ENCODE assay signal across 8 cellular contexts in genomic region chr5:173887610-173888472, GRCh38. TPM values are rescaled to one million over a fixed set of nuclear protein-coding genes. Genes with fewer than 3 reads are reported as not detected.
A peak's percentile ranks its signal among the peaks of the same experiment; 100 is the strongest.
DNase-seq lines count a peak whose midpoint lies in the region; ATAC-seq, FAIRE-seq and TF ChIP-seq lines count a peak whose summit lies in the region.

TSS of gene CPEB4 (plus strand) at chr5:173888349. CDS start at chr5:173889734, 1,385 bp downstream.

- H3K9ac ChIP-seq in HepG2 (ENCODE audit: insufficient read depth, low read depth, low read length): peak within 1 kb of the TSS; percentile 88

- no peaks in the 10 kb centered on the region for H3K36me3 ChIP-seq in HepG2 (replicated peaks in 1 of 2; ENCODE audit: control insufficient read depth in 1 of 2, insufficient read depth in 2 of 2, low read length in 2 of 2)

- H3K27ac Mint-ChIP-seq in CD14-positive monocyte: peak within 1 kb of the TSS; percentile 96 to 100 (median 99)

- peaks cover 41% of the 10 kb centered on the region for H3K79me2 ChIP-seq in HepG2 (ENCODE audit: insufficient read depth, low read length)

- H3K36me3 Mint-ChIP-seq in CD14-positive monocyte: peaks cover 8 to 11% of the 10 kb centered on the region in 2 donors

- peak within 1 kb of the TSS; percentile 79 to 90 (median 81) for H3K4me3 ChIP-seq in HepG2 (replicated peaks in 1 of 3; ENCODE audit: insufficient read depth in 1 of 3, low read depth in 2 of 3, low read length in 3 of 3)

- peaks cover 48% of the 10 kb centered on the region for H3K4me1 ChIP-seq in HepG2 (ENCODE audit: insufficient read depth, low read length)

- POLR2A ChIA-PET in HepG2 (lab: Yijun Ruan, JAX): interaction anchor here (0.7 to 1.9 kb wide), 34 partner anchors 8 to 559 kb away, joined by 3 to 37 read pairs (median 5); partner anchors contain the start of genes BOD1 and STC2

- TF ChIP-seq POLR2A in HepG2 (IDR thresholded peaks at IDR 0.05; ENCODE audit: insufficient read depth in 1 of 2, low read depth in 2 of 2, low read length in 2 of 2): peak; percentile 83 to 84

- H3K27me3 ChIP-seq in HepG2 (ENCODE audit: control insufficient read depth in 1 of 2, insufficient read depth in 2 of 2, low read length in 2 of 2): no peaks in the 10 kb centered on the region

- in situ Hi-C loops in HepG2 (cut with HindIII; ENCODE audit: extremely low pct_ligation_motif_present, low pct_unique_long_range_greater_than_20kb): no loop called here

- peaks cover 0 to 6% (median 1%) of the 10 kb centered on the region in 7 donors for H3K9me3 Mint-ChIP-seq in CD14-positive monocyte

- intact Hi-C loops in CD14-positive monocyte (cut with micrococcal nuclease): loop anchor here (2.0 to 10.0 kb wide), 3 partner anchors 34 to 271 kb away; partner anchors contain the start of gene BOD1 (in 1 of the 2)
- intact Hi-C loops in HepG2 (cut with micrococcal nuclease; ENCODE audit: unreplicated experiment): loop anchor here (1.0 to 2.0 kb wide), 3 partner anchors 63 to 269 kb away; no protein-coding TSS in a partner anchor

- peak; percentile 78 for FAIRE-seq in HepG2 (lab: Jason Lieb, UNC)

- TF ChIP-seq CTCF in CD14-positive monocyte (IDR thresholded peaks at IDR 0.05) (no peak), HepG2 (CRISPR knock-in tag; IDR thresholded peaks at IDR 0.05) (no peak)

- peak within 1 kb of the TSS; percentile 97 to 100 for H3K4me3 Mint-ChIP-seq in CD14-positive monocyte

- H3K4me2 ChIP-seq in HepG2 (ENCODE audit: low read depth, low read length): peak within 1 kb of the TSS; percentile 86

- 15% methylated on average over 40 of the region's 55 CpGs for WGBS in HepG2 (ENCODE audit: low lambda C conversion rate)

- no peaks in the 10 kb centered on the region for H3K9me3 ChIP-seq in HepG2 (ENCODE audit: low read length)

- H2AFZ ChIP-seq in HepG2 (ENCODE audit: low read length): peak within 1 kb of the TSS; percentile 99

- no peak for TF ChIP-seq RAD21 in HepG2 (CRISPR knock-in tag; IDR thresholded peaks at IDR 0.05)

- no peaks in the 10 kb centered on the region for H4K20me1 ChIP-seq in HepG2 (ENCODE audit: insufficient read depth, low read length)

- H3K4me1 Mint-ChIP-seq in CD14-positive monocyte: peaks cover 69% of the 10 kb centered on the region

- TSS peak; percentile 72 for BruUV-seq in HepG2 (replicated peaks; lab: Mats Ljungman, UMichigan)

- peak; percentile 95 for ATAC-seq in GM19397 (IDR thresholded peaks at IDR 0.05; ENCODE audit: unreplicated experiment)
- ATAC-seq in HG03571 (IDR thresholded peaks at IDR 0.05; ENCODE audit: unreplicated experiment): peak; percentile 91
- peak; percentile 98 for ATAC-seq in HepG2

- DNase-seq in CD14-positive monocyte (ENCODE audit: low spot score): peak; percentile 99
- peak; percentile 99 for DNase-seq in NCI-H82 (lab: John Stamatoyannopoulos, UW)
- peak; percentile 96 to 97 for DNase-seq in activated CD4-positive, alpha-beta T cell treated with anti-CD3 and anti-CD28 coated beads, Interleukin-2, amount 50 U/mL, for 48 hours
- DNase-seq in dermis blood vessel endothelial cell: peak; percentile 100
- peak; percentile 99 for DNase-seq in HepG2 (ENCODE audit: low spot score)
- DNase-seq in stimulated activated CD4-positive, alpha-beta T cell treated with anti-CD3 and anti-CD28 coated beads, Interleukin-4, amount 100 ng/mL, for 1 hour: peak; percentile 95

- CTCF ChIA-PET in HepG2 (lab: Yijun Ruan, JAX; ENCODE audit: low intra/inter-chr PET ratio, low total read pairs): no interaction called here

- TF ChIP-seq EP300 in HepG2 (IDR thresholded peaks at IDR 0.05; ENCODE audit: low read depth in 2 of 2, low read length in 2 of 2): no peak
- TF ChIP-seq EP300 in HepG2 (CRISPR knock-in tag; IDR thresholded peaks at IDR 0.05; ENCODE audit: borderline replicate concordance): no peak; the same call in 1 of the 2 replicates

- no peaks in the 10 kb centered on the region for H3K27me3 Mint-ChIP-seq in CD14-positive monocyte (ENCODE audit: low read depth in 3 of 3)

- H3K27ac ChIP-seq in HepG2 (ENCODE audit: extremely low read length, insufficient read depth, low read length): peak within 1 kb of the TSS; percentile 92

TF ChIP-seq in HepG2, 621 proteins besides CTCF, POLR2A, EP300 and RAD21 (continues in another document):
- TF ChIP-seq CEBPB (IDR thresholded peaks at IDR 0.05; ENCODE audit: borderline replicate concordance, low read depth, low read length) (no peak), ZNF784 (CRISPR knock-in tag; IDR thresholded peaks at IDR 0.05; ENCODE audit: borderline replicate concordance) (no peak; the same call in 1 of the 2 replicates), BHLHE40 (IDR thresholded peaks at IDR 0.05; ENCODE audit: low read length) (peak; percentile 71), PAF1 (CRISPR knock-in tag; IDR thresholded peaks at IDR 0.05) (no peak), DNMT3B (CRISPR knock-in tag; conservative IDR thresholded peaks at IDR 0.05) (no peak), ZFP41 (CRISPR knock-in tag; IDR thresholded peaks at IDR 0.05; ENCODE audit: borderline replicate concordance) (peak; percentile 63; the same call in 1 of the 2 replicates), ZNF567 (CRISPR knock-in tag; IDR thresholded peaks at IDR 0.05; ENCODE audit: borderline replicate concordance) (no peak), RBAK (CRISPR knock-in tag; IDR thresholded peaks at IDR 0.05) (no peak), ZNF619 (CRISPR knock-in tag; IDR thresholded peaks at IDR 0.05) (peak; percentile 86), GATAD2A (CRISPR knock-in tag; IDR thresholded peaks at IDR 0.05) (peak; percentile 17; the same call in 1 of the 2 replicates), DR1 (CRISPR knock-in tag; IDR thresholded peaks at IDR 0.05) (0 out of 2 replicates have a peak, but pooled peaks have one; percentile 30), ZNF451 (CRISPR knock-in tag; IDR thresholded peaks at IDR 0.05) (no peak), MZF1 (CRISPR knock-in tag; IDR thresholded peaks at IDR 0.05; ENCODE audit: borderline replicate concordance) (no peak), SOX5 (CRISPR knock-in tag; IDR thresholded peaks at IDR 0.05; ENCODE audit: borderline replicate concordance) (no peak), ZC3H13 (CRISPR knock-in tag; IDR thresholded peaks at IDR 0.05) (no peak), SMARCE1 (IDR thresholded peaks at IDR 0.05; ENCODE audit: borderline replicate concordance) (no peak), KDM4B (CRISPR knock-in tag; IDR thresholded peaks at IDR 0.05) (no peak), ZKSCAN8 (CRISPR knock-in tag; IDR thresholded peaks at IDR 0.05; ENCODE audit: borderline replicate concordance) (no peak), ETS1 (CRISPR knock-in tag; IDR thresholded peaks at IDR 0.05) (no peak), ZNF761 (CRISPR knock-in tag; conservative IDR thresholded peaks at IDR 0.05) (no peak; the same call in 1 of the 2 replicates), NFYB (CRISPR knock-in tag; IDR thresholded peaks at IDR 0.05) (peak; percentile 73)

RNA-seq across cellular contexts. Expression of gene CPEB4, which starts in this region (rescaled TPM):
- 10 to 100 TPM; 10.7 to 13.9 TPM for polyA plus RNA-seq in CD14-positive monocyte
- 16.8 and 18.0 TPM in 2 replicates for total RNA-seq in dermis blood vessel endothelial cell
- 7.7 and 8.3 TPM in 2 replicates for total RNA-seq in HepG2 (2016; rRNA removed; fragmentation: Illumina TruSeq; extraction: Trizol)
- 1.8 and 3.2 TPM in 2 replicates for total RNA-seq in HepG2 (2016; cell fraction: cytosol; rRNA removed; fragmentation: Illumina TruSeq; extraction: Trizol; ENCODE audit: low read depth)
- total RNA-seq in HepG2 (2016; cell fraction: insoluble cytoplasmic fraction; rRNA removed; fragmentation: Illumina TruSeq; extraction: Trizol): 8.3 and 11.9 TPM in 2 replicates
- total RNA-seq in HepG2 (2016; cell fraction: membrane; rRNA removed; fragmentation: Illumina TruSeq; extraction: Trizol): 3.4 and 3.7 TPM in 2 replicates
- 13.4 and 15.2 TPM in 2 replicates for total RNA-seq in HepG2 (2016; cell fraction: nucleus; rRNA removed; fragmentation: Illumina TruSeq; extraction: Trizol)
- 25.0 and 26.7 TPM in 2 replicates for polyA plus RNA-seq in HepG2 (2011; rRNA removed)
- polyA plus RNA-seq in HepG2 (2011; cell fraction: cytosol; rRNA removed): 15.9 and 21.3 TPM in 2 replicates
- polyA plus RNA-seq in HepG2 (2011; cell fraction: nucleus; rRNA removed): 38.4 and 39.5 TPM in 2 replicates
- polyA plus RNA-seq in HepG2 (2012): 21.1 and 22.8 TPM in 2 replicates
- 0.06 and 0.08 TPM in 2 replicates for polyA plus RNA-seq in HepG2 (2016; cell fraction: cytosol; fragmentation: Illumina TruSeq; extraction: Trizol; ENCODE audit: low read depth)
- polyA plus RNA-seq in HepG2 (2016; cell fraction: insoluble cytoplasmic fraction; fragmentation: Illumina TruSeq; extraction: Trizol; ENCODE audit: low read depth): 5.3 and 5.4 TPM in 2 replicates
- polyA plus RNA-seq in HepG2 (2016; cell fraction: membrane; fragmentation: Illumina TruSeq; extraction: Trizol; ENCODE audit: low read depth): 0.40 and 0.56 TPM in 2 replicates
- 8.8 and 10.3 TPM in 2 replicates for polyA plus RNA-seq in HepG2 (2016; cell fraction: nucleus; fragmentation: Illumina TruSeq; extraction: Trizol; ENCODE audit: insufficient read depth, low read depth)
- polyA minus RNA-seq in HepG2 (2011; rRNA and poly(A)+ RNA removed; ENCODE audit: low replicate concordance): 100 and 104 TPM in 2 replicates
- 49.4 and 55.2 TPM in 2 replicates for polyA minus RNA-seq in HepG2 (2011; cell fraction: cytosol; rRNA and poly(A)+ RNA removed)
- 151 and 216 TPM in 2 replicates for polyA minus RNA-seq in HepG2 (2011; cell fraction: nucleus; rRNA and poly(A)+ RNA removed)

Comparison
In these comparisons a context has a peak if more than half of its experiments do, and no peak if none do; other contexts are left out.
1. Peak in every context shown above with its lines: DNase-seq, ATAC-seq, H3K4me3 ChIP-seq and H3K27ac ChIP-seq.